Comparison of ENCODE assay signal across 15 cellular contexts in the genomic region with DNA sequence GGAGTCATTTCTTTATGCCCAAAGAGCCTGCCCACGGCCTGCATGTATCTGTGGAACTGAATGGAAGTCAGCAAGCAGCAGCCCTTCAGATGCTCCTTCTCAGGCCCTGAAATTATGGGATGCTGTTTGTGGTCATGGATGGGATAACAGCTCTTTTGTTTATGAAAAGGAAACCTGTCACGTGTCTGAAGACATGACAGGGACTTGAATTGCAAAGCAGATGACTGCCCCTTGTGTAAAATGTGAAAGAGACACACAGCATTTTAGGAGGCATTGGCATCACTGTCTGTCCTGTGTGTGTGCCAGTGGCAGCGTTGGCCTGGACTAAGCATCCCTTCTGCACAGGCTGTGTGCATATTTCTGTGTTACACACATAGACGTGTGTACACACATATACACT.
"Had no signal": no experiment of that assay in that cellular context is flagged by ENCODE, and none has a peak within 500 bp of the region (broad histone marks: within the 10 kb centered on the region; RNA-seq: fewer than 3 reads in every experiment).

No MANE protein-coding gene starts in this region.

- DNase-seq: activated CD4-positive, alpha-beta T cell treated with anti-CD3 and anti-CD28 coated beads for 1 hour; activated CD8-positive, alpha-beta memory T cell treated with anti-CD3 and anti-CD28 coated beads for 24 hours; activated CD8-positive, alpha-beta memory T cell treated with anti-CD3 and anti-CD28 coated beads, Interleukin-2, amount 50 U/mL, for 48 hours; activated effector memory CD4-positive, alpha-beta T cell treated with anti-CD3 and anti-CD28 coated beads, Interleukin-2, amount 50 U/mL, for 16 hours; activated naive CD4-positive, alpha-beta T cell treated with anti-CD3 and anti-CD28 coated beads, Interleukin-2, amount 50 U/mL, for 16 hours; activated T-cell treated with anti-CD3 and anti-CD28 coated beads, Interleukin-2, amount 50 U/mL, for 72 hours; effector memory CD4-positive, alpha-beta T cell; natural killer cell; right cardiac atrium; stimulated activated naive CD8-positive, alpha-beta T cell treated with anti-CD3 and anti-CD28 coated beads, Interleukin-15, Interleukin-2, amounts not matched to agents 100 U/mL and 50 U/mL, for 24 hours; trophoblast cell; WERI-Rb-1 had no signal

- FAIRE-seq: endothelial cell of umbilical vein had no signal

- H3K9me3 Mint-ChIP-seq: central memory CD8-positive, alpha-beta T cell; natural killer cell had no signal

- ATAC-seq: activated T-cell treated with anti-CD3 and anti-CD28 coated beads, Interleukin-2, amount 50 U/mL, for 72 hours; natural killer cell; right cardiac atrium had no signal

- H3K27me3 Mint-ChIP-seq: progenitor cell of endocrine pancreas had no signal

- H3K4me3 Mint-ChIP-seq: activated T-cell treated with anti-CD3 and anti-CD28 coated beads, Interleukin-2, amount 50 U/mL, for 72 hours; central memory CD8-positive, alpha-beta T cell; natural killer cell had no signal

- H3K36me3 Mint-ChIP-seq: natural killer cell had no signal
